In genomic region chr3:11712646-11713045, GRCh38 we compare ENCODE assay signal across 23 cellular contexts.
DNase-seq lines count a peak whose midpoint lies in the region; ATAC-seq and TF ChIP-seq lines count a peak whose summit lies in the region.
"Had no signal": no experiment of that assay in that cellular context is flagged by ENCODE, and none has a peak within 500 bp of the region (broad histone marks: within the 10 kb centered on the region; RNA-seq: fewer than 3 reads in every experiment).

No MANE protein-coding gene starts in this region.

- H2AFZ ChIP-seq in OCI-LY7 (ENCODE audit: low read length), result no peak overlapping the region
- peak overlapping the region; percentile 23 for H2AFZ ChIP-seq in mammary epithelial cell (ENCODE audit: low read depth, low read length)

- TF ChIP-seq EP300 in suprapubic skin (IDR thresholded peaks at IDR 0.05), result no peak

- peak overlapping the region; percentile 24 for H3K9ac ChIP-seq in mammary epithelial cell (ENCODE audit: insufficient read depth, low read length)
- H3K9ac ChIP-seq: BLaER1 had no signal

- CTCF ChIA-PET in OCI-LY7 (lab: Charles Lee; ENCODE audit: unreplicated experiment), result no interaction called here
- CTCF ChIA-PET in mammary epithelial cell (lab: Charles Lee; ENCODE audit: low non-redundant PET), result no interaction called here

- in situ Hi-C loops in mammary epithelial cell (cut with MboI; ENCODE audit: low sequenced_read_pairs in 2 of 2), result no loop called here

- no peak for TF ChIP-seq POLR2A in suprapubic skin (IDR thresholded peaks at IDR 0.05)

- H3K27me3 ChIP-seq in mammary epithelial cell (ENCODE audit: insufficient read depth, low read length), result no peaks in the 10 kb centered on the region
- no peaks in the 10 kb centered on the region for H3K27me3 ChIP-seq in foreskin keratinocyte
- no peaks in the 10 kb centered on the region for H3K27me3 ChIP-seq in suprapubic skin
- H3K27me3 ChIP-seq: SJCRH30 had no signal

- POLR2A ChIA-PET in OCI-LY7 (lab: Charles Lee), result interaction anchor here (0.6 to 1.0 kb wide), 2 partner anchors 22 to 33 kb away, joined by 3 to 4 read pairs; no protein-coding TSS in a partner anchor

- intact Hi-C loops in OCI-LY7 (cut with micrococcal nuclease; ENCODE audit: unreplicated experiment), result no loop called here
- intact Hi-C loops in mammary epithelial cell (cut with micrococcal nuclease), result no loop called here

- BruUV-seq in OCI-LY7 (replicated peaks; lab: Mats Ljungman, UMichigan), result no TSS peak
- TSS peak; percentile 35 for BruUV-seq in mammary epithelial cell (replicated peaks; lab: Mats Ljungman, UMichigan)

- H3K9me3 ChIP-seq in OCI-LY7 (ENCODE audit: low read length) (0 out of 2 replicates have a peak, but pooled peaks cover 6% of the 10 kb centered on the region), mammary epithelial cell (replicated peaks; ENCODE audit: insufficient read depth, low read length) (peaks cover 8% of the 10 kb centered on the region), suprapubic skin (no peaks in the 10 kb centered on the region)
- H3K9me3 ChIP-seq: BLaER1, HAP-1, SJCRH30 had no signal

- H3K4me2 ChIP-seq in OCI-LY7 (ENCODE audit: low read length) (0 out of 2 replicates have a peak overlapping the region, but pooled peaks have one; percentile 17), mammary epithelial cell (ENCODE audit: insufficient read depth, low read depth, low read length) (peak overlapping the region; percentile 71)
- H3K4me2 ChIP-seq: BLaER1 had no signal

- H3K36me3 ChIP-seq in OCI-LY7 (ENCODE audit: insufficient read depth, low read length) (no peaks in the 10 kb centered on the region; the same call in 1 of the 2 replicates), mammary epithelial cell (ENCODE audit: insufficient read depth, low read length) (no peaks in the 10 kb centered on the region), suprapubic skin (no peaks in the 10 kb centered on the region)
- H3K36me3 ChIP-seq: BLaER1, HAP-1, SJCRH30 had no signal

- dilution Hi-C loops in mammary epithelial cell (cut with HindIII; ENCODE audit: low sequenced_read_pairs), result no loop called here

- H3K4me1 ChIP-seq in OCI-LY7 (ENCODE audit: insufficient read depth, low read length, poor library complexity, severe bottlenecking) (peaks cover 16% of the 10 kb centered on the region), mammary epithelial cell (ENCODE audit: insufficient read depth, low read length) (peaks cover 33% of the 10 kb centered on the region), foreskin keratinocyte (peaks cover 29% of the 10 kb centered on the region), suprapubic skin (peaks cover 45% of the 10 kb centered on the region)
- H3K4me1 ChIP-seq: BLaER1 had no signal

- peak; percentile 11 for ATAC-seq in foreskin keratinocyte
- ATAC-seq in HG03139 (IDR thresholded peaks at IDR 0.05; ENCODE audit: unreplicated experiment), result no peak
- no peak for ATAC-seq in GM21717 (IDR thresholded peaks at IDR 0.05; ENCODE audit: unreplicated experiment)
- ATAC-seq: Right ventricle myocardium inferior, SK-N-SH treated with all-trans-retinoic acid at 6 μM for 48 hours had no signal

- H3K79me2 ChIP-seq in OCI-LY7 (ENCODE audit: insufficient read depth, low read depth, low read length) (peaks cover 30% of the 10 kb centered on the region), mammary epithelial cell (ENCODE audit: insufficient read depth, low read length) (peaks cover 97% of the 10 kb centered on the region)

- no peaks in the 10 kb centered on the region for H4K20me1 ChIP-seq in OCI-LY7 (ENCODE audit: insufficient read depth, low read length)
- no peaks in the 10 kb centered on the region for H4K20me1 ChIP-seq in mammary epithelial cell (ENCODE audit: insufficient read depth, low read length)

- H3K27ac ChIP-seq in OCI-LY7 (ENCODE audit: low read depth, low read length, poor library complexity, severe bottlenecking), result no peak overlapping the region
- H3K27ac ChIP-seq in mammary epithelial cell (ENCODE audit: insufficient read depth, low read depth, low read length), result peak overlapping the region; percentile 76
- H3K27ac ChIP-seq in foreskin keratinocyte, result peak overlapping the region; percentile 78
- H3K27ac ChIP-seq in suprapubic skin, result peak overlapping the region; percentile 0
- H3K27ac ChIP-seq: BLaER1, HL-60, SJCRH30 had no signal

- TF ChIP-seq CTCF in OCI-LY7 (conservative IDR thresholded peaks at IDR 0.05; ENCODE audit: low read length) (no peak), mammary epithelial cell (conservative IDR thresholded peaks at IDR 0.05 in 1 of 2, IDR thresholded peaks at IDR 0.05 in 1 of 2; ENCODE audit: extremely low read depth in 1 of 2, insufficient read depth in 1 of 2, low read depth in 1 of 2, low read length in 2 of 2) (no peak), foreskin keratinocyte (conservative IDR thresholded peaks at IDR 0.05) (no peak), suprapubic skin (IDR thresholded peaks at IDR 0.05) (no peak)

- WGBS in mammary epithelial cell (ENCODE audit: low coverage, missing lambda C conversion rate), result 65% methylated on average over 7 of the region's 7 CpGs
- 68% methylated on average over 7 of the region's 7 CpGs for WGBS in suprapubic skin

- no peaks in the 10 kb centered on the region for H3K9me2 ChIP-seq in OCI-LY7 (ENCODE audit: insufficient read depth, low read length)

- no peak for DNase-seq in OCI-LY7 (ENCODE audit: low spot score)
- DNase-seq in mammary epithelial cell, result no peak
- peak in 1 of 2 donors; percentile 74 for DNase-seq in foreskin keratinocyte
- no peak for DNase-seq in suprapubic skin (ENCODE audit: low spot score in 2 of 2)
- no peak for DNase-seq in activated CD8-positive, alpha-beta memory T cell treated with anti-CD3 and anti-CD28 coated beads, Interleukin-2, amount 50 U/mL, for 4 hours
- DNase-seq: CD4-positive, CD25-positive, alpha-beta regulatory T cell; GOT3; NCI-H1092; NCI-H1436; NCI-H187; NCI-H2081 treated with DMSO at 0.1 percent for 48 hours; NCI-H2171; NCI-H226; NCI-H510A; NCI-H69; SJCRH30 had no signal

- no peak overlapping the region for H3K4me3 ChIP-seq in OCI-LY7 (ENCODE audit: low read depth, low read length, poor library complexity, severe bottlenecking)
- H3K4me3 ChIP-seq in mammary epithelial cell (replicated peaks in 1 of 3; ENCODE audit: insufficient read depth in 1 of 3, low read depth in 2 of 3, low read length in 3 of 3), result peak overlapping the region in 1 of 3 experiments; percentile 21
- no peak overlapping the region for H3K4me3 ChIP-seq in suprapubic skin
- H3K4me3 ChIP-seq: BLaER1, HAP-1, SJCRH30 had no signal
